8 cellular contexts compared by ENCODE assay signal in the genomic region with DNA sequence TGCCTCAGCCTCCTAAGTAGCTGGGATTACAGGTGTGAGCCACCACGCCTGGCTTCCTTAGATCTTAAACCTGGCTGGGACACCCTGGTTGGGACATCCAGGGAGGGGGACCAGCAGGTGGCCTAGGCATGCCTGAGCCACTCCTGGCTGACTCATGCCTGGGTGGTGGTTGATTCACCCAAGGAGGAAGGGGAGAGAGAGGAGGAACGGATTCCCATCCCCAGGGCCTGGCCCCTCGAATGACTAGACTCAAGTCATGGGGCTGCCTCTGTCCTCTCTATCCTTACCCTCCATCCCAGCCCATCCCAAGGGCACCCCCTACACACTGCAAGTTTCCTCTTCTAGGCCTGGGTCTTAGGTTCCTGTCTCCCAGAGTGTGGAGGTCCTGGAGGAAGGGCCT. TPM values are rescaled to one million over a fixed set of nuclear protein-coding genes. Genes with fewer than 3 reads are reported as not detected.
DNase-seq lines count a peak whose midpoint lies in the region; ATAC-seq, FAIRE-seq and TF ChIP-seq lines count a peak whose summit lies in the region.

No MANE protein-coding gene starts in this region.

- no peaks in the 10 kb centered on the region for H3K36me3 ChIP-seq in HAP-1 (replicated peaks)

- ATAC-seq in T-helper 17 cell: no peak

- no peaks in the 10 kb centered on the region for H3K27me3 ChIP-seq in HAP-1 (ENCODE audit: low read depth)

- peaks cover 86% of the 10 kb centered on the region for H3K4me1 Mint-ChIP-seq in T-helper 17 cell

- H3K9me3 ChIP-seq in T-helper 17 cell (ENCODE audit: control insufficient read depth, low read length, poor library complexity, severe bottlenecking) (no peaks in the 10 kb centered on the region), HAP-1 (no peaks in the 10 kb centered on the region)

- in situ Hi-C loops in HAP-1 (cut with MboI; ENCODE audit: low sequenced_read_pairs): no loop called here

- TF ChIP-seq CTCF in epithelial cell of proximal tubule (conservative IDR thresholded peaks at IDR 0.05; ENCODE audit: low read depth, low read length): peak; percentile 42

- no peaks in the 10 kb centered on the region for H3K27me3 Mint-ChIP-seq in T-helper 17 cell

- peaks cover 10% of the 10 kb centered on the region for H3K4me1 ChIP-seq in HAP-1

- peak; percentile 72 for DNase-seq in EL
- DNase-seq in T-helper 17 cell: no peak
- no peak for DNase-seq in epithelial cell of proximal tubule (ENCODE audit: low read depth)
- no peak for DNase-seq in HTR-8/SVneo (ENCODE audit: insufficient read length, low spot score)
- DNase-seq in MV-4-11 (lab: John Stamatoyannopoulos, UW): no peak
- DNase-seq in cerebellar nuclear complex (lab: John Stamatoyannopoulos, UW): no peak
- DNase-seq in HAP-1 (ENCODE audit: low spot score in 2 of 2): no peak

- peak overlapping the region; percentile 99 for H3K27ac Mint-ChIP-seq in T-helper 17 cell

- FAIRE-seq in HTR-8/SVneo (lab: Jason Lieb, UNC): no peak

- peak overlapping the region; percentile 97 for H3K4me3 Mint-ChIP-seq in T-helper 17 cell

- peaks cover 4% of the 10 kb centered on the region for H3K36me3 Mint-ChIP-seq in T-helper 17 cell (ENCODE audit: low read depth)

- H3K27ac ChIP-seq in skin epidermis: peak overlapping the region in 20 of 21 experiments; percentile 70 to 94 (median 90)

- no peak overlapping the region for H3K4me3 ChIP-seq in epithelial cell of proximal tubule (ENCODE audit: low read depth, low read length)
- H3K4me3 ChIP-seq in skin epidermis: no peak overlapping the region
- no peak overlapping the region for H3K4me3 ChIP-seq in HAP-1

RNA-seq across cellular contexts. Expression of gene EEIG1, which starts 12.7 kb away (rescaled TPM):
- total RNA-seq in T-helper 17 cell (100 to 1,000 TPM; 254 to 268 TPM), epithelial cell of proximal tubule (3.9 and 5.0 TPM in 2 replicates)

RNA-seq across cellular contexts. Expression of gene DPM2, which starts 30.4 kb away (rescaled TPM):
- 10 to 100 TPM; 23.3 to 26.2 TPM for total RNA-seq in T-helper 17 cell
- total RNA-seq in epithelial cell of proximal tubule: 26.2 and 26.5 TPM in 2 replicates

RNA-seq across cellular contexts. Expression of gene PIP5KL1, which starts 37.5 kb away (rescaled TPM):
- total RNA-seq in T-helper 17 cell (1 to 10 TPM; 2.1 to 2.3 TPM), epithelial cell of proximal tubule (0.87 and 6.9 TPM in 2 replicates)

RNA-seq across cellular contexts. Expression of gene ST6GALNAC4, which starts 51.2 kb away (rescaled TPM):
- 10 to 100 TPM; 18.5 to 22.1 TPM for total RNA-seq in T-helper 17 cell
- 27.4 and 28.2 TPM in 2 replicates for total RNA-seq in epithelial cell of proximal tubule

Comparison
In these comparisons a context has a peak if more than half of its experiments do, and no peak if none do; other contexts are left out.
1. RNA of gene EEIG1, which starts 12.7 kb away (total RNA-seq): 254 to 268 TPM in T-helper 17 cell; 3.9 to 5.0 TPM in epithelial cell of proximal tubule; every median in the first group is over 10 times any median in the second.